In genomic region chr7:22730921-22731654, GRCh38 we compare ENCODE assay signal across 12 cellular contexts. TPM values are rescaled to one million over a fixed set of nuclear protein-coding genes. Genes with fewer than 3 reads are reported as not detected.
DNase-seq lines count a peak whose midpoint lies in the region; ATAC-seq and TF ChIP-seq lines count a peak whose summit lies in the region.
"Had no signal": no experiment of that assay in that cellular context is flagged by ENCODE, and none has a peak within 500 bp of the region (broad histone marks: within the 10 kb centered on the region; RNA-seq: fewer than 3 reads in every experiment).

No MANE protein-coding gene starts in this region.

- no peak for TF ChIP-seq CTCF in epithelial cell of esophagus (IDR thresholded peaks at IDR 0.05; ENCODE audit: insufficient read depth, low read depth, low read length, missing control alignments)
- TF ChIP-seq CTCF in gastrocnemius medialis (IDR thresholded peaks at IDR 0.05 in 4 of 5, conservative IDR thresholded peaks at IDR 0.05 in 1 of 5): no peak

- peak overlapping the region; percentile 7 to 28 for H3K4me3 Mint-ChIP-seq in activated T-cell treated with anti-CD3 and anti-CD28 coated beads, Interleukin-2, amount 50 U/mL, for 72 hours
- H3K4me3 Mint-ChIP-seq in activated T-cell treated with anti-CD3 and anti-CD28 coated beads, Interleukin-2, amount 50 U/mL, for 24 hours: no peak overlapping the region
- H3K4me3 Mint-ChIP-seq: neural progenitor cell had no signal

- peaks cover 34% of the 10 kb centered on the region for H3K4me1 Mint-ChIP-seq in activated T-cell treated with anti-CD3 and anti-CD28 coated beads, Interleukin-2, amount 50 U/mL, for 72 hours (ENCODE audit: low read depth)
- peaks cover 17% of the 10 kb centered on the region for H3K4me1 Mint-ChIP-seq in activated T-cell treated with anti-CD3 and anti-CD28 coated beads, Interleukin-2, amount 50 U/mL, for 24 hours (ENCODE audit: low read depth)

- H3K27ac Mint-ChIP-seq in activated T-cell treated with anti-CD3 and anti-CD28 coated beads, Interleukin-2, amount 50 U/mL, for 72 hours: no peak overlapping the region
- H3K27ac Mint-ChIP-seq in activated T-cell treated with anti-CD3 and anti-CD28 coated beads, Interleukin-2, amount 50 U/mL, for 24 hours: no peak overlapping the region
- H3K27ac Mint-ChIP-seq: neural progenitor cell had no signal

- H3K4me1 ChIP-seq in gastrocnemius medialis: peaks cover 17 to 19% of the 10 kb centered on the region in 2 donors
- H3K4me1 ChIP-seq: neural progenitor cell had no signal

- ATAC-seq in activated T-cell treated with anti-CD3 and anti-CD28 coated beads, Interleukin-2, amount 50 U/mL, for 72 hours (replicated peaks in 1 of 2): no peak
- ATAC-seq in HG02852 (IDR thresholded peaks at IDR 0.05; ENCODE audit: unreplicated experiment) (no peak), gastrocnemius medialis (no peak), GM21717 (IDR thresholded peaks at IDR 0.05; ENCODE audit: unreplicated experiment) (no peak)

- in situ Hi-C loops in gastrocnemius medialis (cut with MboI; ENCODE audit: low sequenced_read_pairs in 4 of 4): loop anchor here in 1 of 4 donors (5.0 to 25.0 kb wide), 2 partner anchors 169 to 331 kb away; no protein-coding TSS in a partner anchor

- H3K27me3 Mint-ChIP-seq in activated T-cell treated with anti-CD3 and anti-CD28 coated beads, Interleukin-2, amount 50 U/mL, for 72 hours (ENCODE audit: low read depth): peaks cover 50% of the 10 kb centered on the region
- peaks cover 72% of the 10 kb centered on the region for H3K27me3 Mint-ChIP-seq in activated T-cell treated with anti-CD3 and anti-CD28 coated beads, Interleukin-2, amount 50 U/mL, for 24 hours

- H3K9me3 ChIP-seq in gastrocnemius medialis: no peaks in the 10 kb centered on the region
- H3K9me3 ChIP-seq: SJCRH30 had no signal

- H3K4me3 ChIP-seq in epithelial cell of esophagus (ENCODE audit: low read length): no peak overlapping the region
- H3K4me3 ChIP-seq in gastrocnemius medialis: no peak overlapping the region
- H3K4me3 ChIP-seq: neural progenitor cell, SJCRH30 had no signal

- intact Hi-C loops in gastrocnemius medialis (cut with DNase I; ENCODE audit: low total_unique reads): no loop called here

- H3K36me3 Mint-ChIP-seq in activated T-cell treated with anti-CD3 and anti-CD28 coated beads, Interleukin-2, amount 50 U/mL, for 72 hours (ENCODE audit: insufficient read depth in 2 of 2): no peaks in the 10 kb centered on the region
- no peaks in the 10 kb centered on the region for H3K36me3 Mint-ChIP-seq in activated T-cell treated with anti-CD3 and anti-CD28 coated beads, Interleukin-2, amount 50 U/mL, for 24 hours (ENCODE audit: low read depth)
- H3K36me3 Mint-ChIP-seq: neural progenitor cell had no signal

- H3K9me3 Mint-ChIP-seq in activated T-cell treated with anti-CD3 and anti-CD28 coated beads, Interleukin-2, amount 50 U/mL, for 72 hours: no peaks in the 10 kb centered on the region
- H3K9me3 Mint-ChIP-seq in activated T-cell treated with anti-CD3 and anti-CD28 coated beads, Interleukin-2, amount 50 U/mL, for 24 hours: no peaks in the 10 kb centered on the region
- H3K9me3 Mint-ChIP-seq: neural progenitor cell had no signal

- no peaks in the 10 kb centered on the region for H3K36me3 ChIP-seq in gastrocnemius medialis
- H3K36me3 ChIP-seq: neural progenitor cell, SJCRH30 had no signal

- no peak overlapping the region for H3K27ac ChIP-seq in gastrocnemius medialis
- H3K27ac ChIP-seq: C4-2B, neural progenitor cell, SJCRH30 had no signal

- H3K27me3 ChIP-seq in gastrocnemius medialis: no peaks in the 10 kb centered on the region
- H3K27me3 ChIP-seq: SJCRH30 had no signal

- DNase-seq in activated T-cell treated with anti-CD3 and anti-CD28 coated beads, Interleukin-2, amount 50 U/mL, for 72 hours: no peak
- no peak for DNase-seq in activated T-cell treated with anti-CD3 and anti-CD28 coated beads, Interleukin-2, amount 50 U/mL, for 24 hours
- peak; percentile 85 for DNase-seq in RPMI8226
- DNase-seq in epithelial cell of esophagus (ENCODE audit: low read depth): peak; percentile 92
- peak; percentile 72 for DNase-seq in stromal cell of bone marrow (ENCODE audit: low read depth)
- DNase-seq in gastrocnemius medialis: no peak
- DNase-seq: activated effector memory CD4-positive, alpha-beta T cell treated with Interleukin-2 at 50 U/mL for 16 hours had no signal

- TF ChIP-seq POLR2A in gastrocnemius medialis (IDR thresholded peaks at IDR 0.05): no peak

RNA-seq across cellular contexts. Expression of gene IL6, which starts 4.1 kb away (rescaled TPM):
- 1 to 10 TPM in 1 of 2 donors, under 1 TPM in 1; 0.46 to 2.4 TPM for total RNA-seq in activated T-cell treated with anti-CD3 and anti-CD28 coated beads, Interleukin-2, amount 50 U/mL, for 72 hours
- total RNA-seq in gastrocnemius medialis: 1 to 10 TPM in 2 of 4 donors, not detected in 2; 2.4 to 3.1 TPM
- total RNA-seq: SJCRH30 had no signal

Comparison
In these comparisons a context has a peak if more than half of its experiments do, and no peak if none do; other contexts are left out.
1. DNase-seq: peak in RPMI8226 (single experiment), epithelial cell of esophagus (single experiment) and stromal cell of bone marrow (single experiment); none in activated T-cell treated with anti-CD3 and anti-CD28 coated beads, Interleukin-2, amount 50 U/mL, for 72 hours (0 of 2), activated T-cell treated with anti-CD3 and anti-CD28 coated beads, Interleukin-2, amount 50 U/mL, for 24 hours (single experiment) and gastrocnemius medialis (0 of 2).